In genomic region chr2:169838743-169839489, GRCh38 we compare ENCODE assay signal across 21 cellular contexts. TPM values are rescaled to one million over a fixed set of nuclear protein-coding genes. Genes with fewer than 3 reads are reported as not detected.
A peak's percentile ranks its signal among the peaks of the same experiment; 100 is the strongest.
DNase-seq lines count a peak whose midpoint lies in the region; ATAC-seq and TF ChIP-seq lines count a peak whose summit lies in the region.
"Had no signal": no experiment of that assay in that cellular context is flagged by ENCODE, and none has a peak within 500 bp of the region (broad histone marks: within the 10 kb centered on the region; RNA-seq: fewer than 3 reads in every experiment).

No MANE protein-coding gene starts in this region.

- peaks cover 6% of the 10 kb centered on the region for H3K36me3 Mint-ChIP-seq in central memory CD8-positive, alpha-beta T cell (ENCODE audit: insufficient read depth)
- H3K36me3 Mint-ChIP-seq in nephron progenitor cell (ENCODE audit: low read depth), result peaks cover 93% of the 10 kb centered on the region

- H3K27ac Mint-ChIP-seq in central memory CD8-positive, alpha-beta T cell (ENCODE audit: low read depth), result peak overlapping the region; percentile 27
- peak overlapping the region; percentile 15 for H3K27ac Mint-ChIP-seq in nephron progenitor cell

- H3K36me3 ChIP-seq in Karpas-422 (ENCODE audit: insufficient read depth, low read length), result no peaks in the 10 kb centered on the region

- intact Hi-C loops in right cardiac atrium (cut with DNase I), result no loop called here

- no peak overlapping the region for H3K4me2 ChIP-seq in Karpas-422 (ENCODE audit: low read depth, low read length, poor library complexity, severe bottlenecking)
- H3K4me2 ChIP-seq: KMS-11 had no signal

- H3K9me2 ChIP-seq in Karpas-422 (replicated peaks; ENCODE audit: insufficient read depth, low read length), result no peaks in the 10 kb centered on the region

- no peaks in the 10 kb centered on the region for H4K20me1 ChIP-seq in Karpas-422 (ENCODE audit: insufficient read depth, low read depth, low read length)

- no peaks in the 10 kb centered on the region for H3K27me3 Mint-ChIP-seq in central memory CD8-positive, alpha-beta T cell
- H3K27me3 Mint-ChIP-seq in nephron progenitor cell (ENCODE audit: low read depth, poor library complexity), result no peaks in the 10 kb centered on the region

- H3K4me1 Mint-ChIP-seq in central memory CD8-positive, alpha-beta T cell, result peaks cover 52% of the 10 kb centered on the region
- H3K4me1 Mint-ChIP-seq in nephron progenitor cell, result peaks cover 28% of the 10 kb centered on the region

- peak; percentile 35 for DNase-seq in Karpas-422
- DNase-seq in central memory CD8-positive, alpha-beta T cell (ENCODE audit: low spot score in 2 of 2), result no peak
- no peak for DNase-seq in right cardiac atrium
- DNase-seq in nephron progenitor cell, result no peak
- no peak for DNase-seq in superior temporal gyrus (ENCODE audit: extremely low spot score)
- DNase-seq: COR-L47; GF-D8; GM23248; NCI-H1048; NCI-H146; NCI-H2081; NCI-H526; NK-92 treated with Interleukin-12 subunit alpha and Interleukin-12 subunit beta, amount 100 ng/mL, for 24 hours; RPMI8226 had no signal

- H3K4me1 ChIP-seq in Karpas-422 (ENCODE audit: low read length) (peaks cover 6% of the 10 kb centered on the region), right cardiac atrium (ENCODE audit: control insufficient read depth, insufficient read depth, low read length) (peaks cover 6% of the 10 kb centered on the region)
- H3K4me1 ChIP-seq: SJSA1 had no signal

- H3K4me3 Mint-ChIP-seq in central memory CD8-positive, alpha-beta T cell, result no peak overlapping the region
- no peak overlapping the region for H3K4me3 Mint-ChIP-seq in nephron progenitor cell

- 84% methylated on average over 2 of the region's 2 CpGs for whole genome bisulfite sequencing in right cardiac atrium

- no peak overlapping the region for H3K9ac ChIP-seq in Karpas-422 (ENCODE audit: low read length)
- H3K9ac ChIP-seq: GM23248, KMS-11 had no signal

- H2AFZ ChIP-seq in Karpas-422 (ENCODE audit: low read length), result no peak overlapping the region
- H2AFZ ChIP-seq: GM23248 had no signal

- H3K9me3 ChIP-seq in Karpas-422 (ENCODE audit: low read length) (no peaks in the 10 kb centered on the region), right cardiac atrium (ENCODE audit: control insufficient read depth, low read length) (no peaks in the 10 kb centered on the region)
- H3K9me3 ChIP-seq: SJSA1 had no signal

- no peaks in the 10 kb centered on the region for H3K9me3 Mint-ChIP-seq in central memory CD8-positive, alpha-beta T cell
- peaks cover 41% of the 10 kb centered on the region for H3K9me3 Mint-ChIP-seq in nephron progenitor cell

- no peak overlapping the region for H3K27ac ChIP-seq in Karpas-422 (ENCODE audit: low read length)
- peak overlapping the region; percentile 57 for H3K27ac ChIP-seq in right cardiac atrium (ENCODE audit: low read length)
- H3K27ac ChIP-seq: C4-2B, GM23248, KMS-11, SJSA1 had no signal

- no peak for ATAC-seq in central memory CD8-positive, alpha-beta T cell (replicated peaks; ENCODE audit: extremely low read depth, poor library complexity, severe bottlenecking)
- peak in 1 of 2 donors; percentile 56 for ATAC-seq in right cardiac atrium
- ATAC-seq in HG03135 (IDR thresholded peaks at IDR 0.05; ENCODE audit: unreplicated experiment), result no peak
- ATAC-seq in HG02938 (IDR thresholded peaks at IDR 0.05; ENCODE audit: unreplicated experiment), result no peak
- ATAC-seq in HG02870 (IDR thresholded peaks at IDR 0.05; ENCODE audit: unreplicated experiment), result no peak
- ATAC-seq: HCT116 had no signal

- H3K27me3 ChIP-seq in Karpas-422 (ENCODE audit: low read length) (no peaks in the 10 kb centered on the region), right cardiac atrium (ENCODE audit: control insufficient read depth, insufficient read depth) (no peaks in the 10 kb centered on the region)
- H3K27me3 ChIP-seq: SJSA1 had no signal

- H3K4me3 ChIP-seq in Karpas-422 (ENCODE audit: low read length) (no peak overlapping the region), right cardiac atrium (ENCODE audit: low read length) (no peak overlapping the region)
- H3K4me3 ChIP-seq: GM23248, SJSA1 had no signal

- TF ChIP-seq CTCF in nephron progenitor cell (IDR thresholded peaks at IDR 0.05), result no peak

- H3K79me2 ChIP-seq in Karpas-422 (ENCODE audit: low read length), result peaks cover 82% of the 10 kb centered on the region

RNA-seq across cellular contexts. Expression of gene UBR3, which starts 11.7 kb away (rescaled TPM):
- total RNA-seq in Karpas-422 (2014; rRNA removed; shearing (Covaris generic); ENCODE audit: low replicate concordance), result 26.7 and 50.8 TPM in 2 replicates
- 10 to 100 TPM; 83.2 to 98.2 (median 93.6) TPM for total RNA-seq in right cardiac atrium
- 39.8 TPM for polyA plus RNA-seq in right cardiac atrium

RNA-seq across cellular contexts. Expression of gene METTL5, which starts 14.2 kb away (rescaled TPM):
- 100 and 105 TPM in 2 replicates for total RNA-seq in Karpas-422 (2014; rRNA removed; shearing (Covaris generic); ENCODE audit: low replicate concordance)
- 10 to 100 TPM; 51.3 to 62.3 (median 58.1) TPM for total RNA-seq in right cardiac atrium
- 94.1 TPM for polyA plus RNA-seq in right cardiac atrium

RNA-seq across cellular contexts. Expression of gene SSB, which starts 40.2 kb away (rescaled TPM):
- 129 and 160 TPM in 2 replicates for total RNA-seq in Karpas-422 (2014; rRNA removed; shearing (Covaris generic); ENCODE audit: low replicate concordance)
- total RNA-seq in right cardiac atrium, result 10 to 100 TPM; 55.2 to 65.1 (median 59.5) TPM
- 73.3 TPM for polyA plus RNA-seq in right cardiac atrium
